In the genomic region with DNA sequence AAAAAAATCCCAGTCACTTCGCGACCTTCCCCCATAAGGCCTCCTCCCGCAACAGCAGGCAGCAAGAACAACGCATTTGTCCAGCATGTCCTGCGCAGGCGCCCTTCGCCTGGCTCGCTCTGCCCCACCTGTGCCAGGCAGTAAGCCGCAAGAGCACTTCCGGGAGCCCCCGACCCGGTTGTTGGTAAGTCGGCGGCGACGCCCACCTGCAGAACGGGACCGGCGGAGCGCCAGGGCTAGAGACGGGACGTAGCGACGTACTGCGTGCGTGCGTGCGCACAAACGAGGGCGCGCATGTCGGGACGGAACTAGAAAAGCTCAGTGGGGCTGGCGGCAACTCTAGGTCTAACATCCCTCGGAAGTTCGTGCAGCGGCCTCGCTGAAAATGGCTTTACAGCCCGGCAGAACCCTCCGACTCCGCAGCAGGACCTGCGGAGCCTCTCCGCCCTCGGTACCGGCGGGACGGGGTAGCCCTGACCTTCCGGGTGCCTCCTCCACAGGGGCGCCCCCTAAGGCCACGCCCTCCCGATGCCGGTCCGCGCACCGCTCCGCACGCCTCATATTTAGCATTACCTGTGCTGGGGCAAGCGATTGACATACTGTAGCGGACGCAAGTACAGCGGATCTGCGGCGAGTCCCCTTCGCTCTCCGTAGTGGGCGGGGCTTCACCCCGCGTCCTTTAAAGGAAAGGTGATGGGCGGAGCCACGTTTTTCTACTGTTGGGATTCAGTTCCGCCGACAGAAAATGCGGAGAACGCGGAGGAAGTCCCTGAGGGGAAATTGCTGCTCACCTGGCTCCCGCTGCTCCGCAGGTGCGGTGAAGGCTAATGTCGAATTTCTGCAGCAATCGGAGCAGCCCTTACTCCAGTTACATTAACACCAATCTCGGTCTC, we compare ENCODE assay signal across 1 cellular context.
A peak's percentile ranks its signal among the peaks of the same experiment; 100 is the strongest.
TF ChIP-seq lines count a peak whose summit lies in the region.

TSS of gene MTIF3 (minus strand) at position 629 of the 893 bp plus-strand sequence. CDS start 10,116 bp downstream, outside the sequence.

TF ChIP-seq in HepG2, 621 proteins besides CTCF, POLR2A, EP300 and RAD21 (continued from another document and continues in another):
- TF ChIP-seq HOMEZ (CRISPR knock-in tag; IDR thresholded peaks at IDR 0.05; ENCODE audit: low read depth), result peak; percentile 22; the same call in 1 of the 2 replicates
- TF ChIP-seq CCAR2 (optimal IDR thresholded peaks at IDR 0.05; ENCODE audit: low read depth, low read length), result no peak
- TF ChIP-seq, protein P1, sequence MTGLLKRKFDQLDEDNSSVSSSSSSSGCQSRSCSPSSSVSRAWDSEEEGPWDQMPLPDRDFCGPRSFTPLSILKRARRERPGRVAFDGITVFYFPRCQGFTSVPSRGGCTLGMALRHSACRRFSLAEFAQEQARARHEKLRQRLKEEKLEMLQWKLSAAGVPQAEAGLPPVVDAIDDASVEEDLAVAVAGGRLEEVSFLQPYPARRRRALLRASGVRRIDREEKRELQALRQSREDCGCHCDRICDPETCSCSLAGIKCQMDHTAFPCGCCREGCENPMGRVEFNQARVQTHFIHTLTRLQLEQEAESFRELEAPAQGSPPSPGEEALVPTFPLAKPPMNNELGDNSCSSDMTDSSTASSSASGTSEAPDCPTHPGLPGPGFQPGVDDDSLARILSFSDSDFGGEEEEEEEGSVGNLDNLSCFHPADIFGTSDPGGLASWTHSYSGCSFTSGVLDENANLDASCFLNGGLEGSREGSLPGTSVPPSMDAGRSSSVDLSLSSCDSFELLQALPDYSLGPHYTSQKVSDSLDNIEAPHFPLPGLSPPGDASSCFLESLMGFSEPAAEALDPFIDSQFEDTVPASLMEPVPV (CRISPR knock-in tag; IDR thresholded peaks at IDR 0.05), result peak; percentile 73
- TF ChIP-seq KMT2B (CRISPR knock-in tag; IDR thresholded peaks at IDR 0.05), result peak; percentile 92
- peak; percentile 70 for TF ChIP-seq ZNF441 (CRISPR knock-in tag; IDR thresholded peaks at IDR 0.05; ENCODE audit: borderline replicate concordance)
- peak; percentile 46; the same call in 1 of the 2 replicates for TF ChIP-seq SP2 (CRISPR knock-in tag; IDR thresholded peaks at IDR 0.05)
- TF ChIP-seq REPIN1 (CRISPR knock-in tag; IDR thresholded peaks at IDR 0.05; ENCODE audit: borderline replicate concordance, low read depth), result peak; percentile 47
- peak; percentile 84; the same call in 1 of the 2 replicates for TF ChIP-seq ZFP36L1 (CRISPR knock-in tag; IDR thresholded peaks at IDR 0.05)
- no peak for TF ChIP-seq ZKSCAN5 (CRISPR knock-in tag; IDR thresholded peaks at IDR 0.05)
- peak; percentile 76 for TF ChIP-seq ZNF264 (CRISPR knock-in tag; IDR thresholded peaks at IDR 0.05)
- no peak for TF ChIP-seq SMC3 (IDR thresholded peaks at IDR 0.05; ENCODE audit: low read length)
- TF ChIP-seq, protein P2, sequence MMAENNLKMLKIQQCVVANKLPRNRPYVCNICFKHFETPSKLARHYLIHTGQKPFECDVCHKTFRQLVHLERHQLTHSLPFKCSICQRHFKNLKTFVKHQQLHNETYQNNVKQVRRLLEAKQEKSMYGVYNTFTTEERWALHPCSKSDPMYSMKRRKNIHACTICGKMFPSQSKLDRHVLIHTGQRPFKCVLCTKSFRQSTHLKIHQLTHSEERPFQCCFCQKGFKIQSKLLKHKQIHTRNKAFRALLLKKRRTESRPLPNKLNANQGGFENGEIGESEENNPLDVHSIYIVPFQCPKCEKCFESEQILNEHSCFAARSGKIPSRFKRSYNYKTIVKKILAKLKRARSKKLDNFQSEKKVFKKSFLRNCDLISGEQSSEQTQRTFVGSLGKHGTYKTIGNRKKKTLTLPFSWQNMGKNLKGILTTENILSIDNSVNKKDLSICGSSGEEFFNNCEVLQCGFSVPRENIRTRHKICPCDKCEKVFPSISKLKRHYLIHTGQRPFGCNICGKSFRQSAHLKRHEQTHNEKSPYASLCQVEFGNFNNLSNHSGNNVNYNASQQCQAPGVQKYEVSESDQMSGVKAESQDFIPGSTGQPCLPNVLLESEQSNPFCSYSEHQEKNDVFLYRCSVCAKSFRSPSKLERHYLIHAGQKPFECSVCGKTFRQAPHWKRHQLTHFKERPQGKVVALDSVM (CRISPR knock-in tag; IDR thresholded peaks at IDR 0.05), result peak; percentile 57; the same call in 1 of the 2 replicates
- TF ChIP-seq FOXA3 (CRISPR knock-in tag; IDR thresholded peaks at IDR 0.05), result peak; percentile 33; the same call in 1 of the 2 replicates
- TF ChIP-seq GMEB2 (CRISPR knock-in tag; IDR thresholded peaks at IDR 0.05; ENCODE audit: low read depth), result peak; percentile 98
- TF ChIP-seq NR1H2 (CRISPR knock-in tag; IDR thresholded peaks at IDR 0.05; ENCODE audit: borderline replicate concordance, low read depth), result 0 out of 2 replicates have a peak, but pooled peaks have one; percentile 31
- TF ChIP-seq ZNF350 (CRISPR knock-in tag; IDR thresholded peaks at IDR 0.05; ENCODE audit: borderline replicate concordance, low read depth), result peak; percentile 88
- peak; percentile 55 for TF ChIP-seq ZNF800 (CRISPR knock-in tag; IDR thresholded peaks at IDR 0.05)
- peak; percentile 75; the same call in 1 of the 2 replicates for TF ChIP-seq ERF (CRISPR knock-in tag; IDR thresholded peaks at IDR 0.05)
- TF ChIP-seq GATAD2A (CRISPR knock-in tag; IDR thresholded peaks at IDR 0.05), result peak; percentile 39; the same call in 1 of the 2 replicates
- peak; percentile 83 for TF ChIP-seq PHF20 (CRISPR knock-in tag; IDR thresholded peaks at IDR 0.05)
- TF ChIP-seq IRF2 (CRISPR knock-in tag; IDR thresholded peaks at IDR 0.05), result peak; percentile 57
- TF ChIP-seq ZNF639 (CRISPR knock-in tag; conservative IDR thresholded peaks at IDR 0.05), result peak; percentile 99
- TF ChIP-seq ZFAT (CRISPR knock-in tag; conservative IDR thresholded peaks at IDR 0.05), result 0 out of 2 replicates have a peak, but pooled peaks have one; percentile 45
- TF ChIP-seq ZNF761 (CRISPR knock-in tag; conservative IDR thresholded peaks at IDR 0.05), result peak; percentile 87
- TF ChIP-seq REXO4 (CRISPR knock-in tag; IDR thresholded peaks at IDR 0.05; ENCODE audit: borderline replicate concordance), result no peak
- TF ChIP-seq HINFP (CRISPR knock-in tag; IDR thresholded peaks at IDR 0.05; ENCODE audit: low read depth), result peak; percentile 95
- TF ChIP-seq THAP8 (CRISPR knock-in tag; IDR thresholded peaks at IDR 0.05; ENCODE audit: borderline replicate concordance), result peak; percentile 68; the same call in 1 of the 2 replicates
- peak; percentile 56; the same call in 1 of the 2 replicates for TF ChIP-seq ZNF232 (CRISPR knock-in tag; IDR thresholded peaks at IDR 0.05; ENCODE audit: borderline replicate concordance)
- peak; percentile 46; the same call in 1 of the 2 replicates for TF ChIP-seq ZNF205 (CRISPR knock-in tag; IDR thresholded peaks at IDR 0.05)
